2 cellular contexts compared by ENCODE assay signal in the genomic region with DNA sequence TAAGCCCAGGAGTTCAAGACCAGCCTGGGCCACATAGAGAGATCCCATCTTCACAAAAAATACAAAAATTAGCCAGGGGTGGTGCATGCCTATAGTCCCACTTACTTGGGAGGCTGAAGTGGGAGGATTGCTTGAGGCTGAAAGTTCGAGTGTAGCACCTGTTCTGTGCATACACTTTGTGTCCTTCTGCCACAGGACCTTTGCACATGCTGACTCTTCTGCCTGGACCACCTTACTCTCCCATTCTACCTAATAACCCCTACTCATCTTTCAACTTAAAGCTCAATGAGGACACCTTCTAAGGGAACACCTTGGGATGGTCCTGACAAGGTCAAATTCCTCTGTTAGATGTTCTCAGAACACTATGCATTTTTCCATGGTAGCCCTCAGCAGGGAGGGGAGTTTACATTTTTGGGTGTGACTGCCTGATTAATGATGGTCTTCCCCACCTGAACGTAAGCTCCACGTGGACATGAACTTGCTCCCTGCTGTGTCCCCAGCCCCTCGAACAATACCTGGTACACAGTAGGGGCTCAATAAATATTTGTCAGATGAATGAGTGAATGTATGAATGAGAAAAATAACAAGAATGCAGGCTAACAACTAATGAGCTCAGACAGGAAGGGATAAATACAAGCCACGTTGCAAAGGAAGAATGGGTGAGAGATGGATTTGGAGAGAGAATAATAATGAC.
TF ChIP-seq lines count a peak whose summit lies in the region.

No MANE protein-coding gene starts in this region.

TF ChIP-seq in A549, 52 proteins besides CTCF, POLR2A, EP300 and RAD21:
- TF ChIP-seq PBX3 (IDR thresholded peaks at IDR 0.05), result no peak
- TF ChIP-seq KDM1A (IDR thresholded peaks at IDR 0.05; ENCODE audit: low read depth), result peak; percentile 37; the same call in 1 of the 2 replicates

TF ChIP-seq in GM23338, 12 proteins besides CTCF, POLR2A, EP300 and RAD21 (continued from another document):
- TF ChIP-seq ZNF462 (CRISPR knock-in tag; IDR thresholded peaks at IDR 0.05) (no peak), POLR2AphosphoS5 (IDR thresholded peaks at IDR 0.05; ENCODE audit: low read depth) (no peak), NANOG (IDR thresholded peaks at IDR 0.05; ENCODE audit: borderline replicate concordance) (no peak), CREB1 (CRISPR knock-in tag; IDR thresholded peaks at IDR 0.05; ENCODE audit: low read depth) (no peak), ETS1 (IDR thresholded peaks at IDR 0.05) (no peak)
